Comparison of ENCODE assay signal across 8 cellular contexts in the genomic region with DNA sequence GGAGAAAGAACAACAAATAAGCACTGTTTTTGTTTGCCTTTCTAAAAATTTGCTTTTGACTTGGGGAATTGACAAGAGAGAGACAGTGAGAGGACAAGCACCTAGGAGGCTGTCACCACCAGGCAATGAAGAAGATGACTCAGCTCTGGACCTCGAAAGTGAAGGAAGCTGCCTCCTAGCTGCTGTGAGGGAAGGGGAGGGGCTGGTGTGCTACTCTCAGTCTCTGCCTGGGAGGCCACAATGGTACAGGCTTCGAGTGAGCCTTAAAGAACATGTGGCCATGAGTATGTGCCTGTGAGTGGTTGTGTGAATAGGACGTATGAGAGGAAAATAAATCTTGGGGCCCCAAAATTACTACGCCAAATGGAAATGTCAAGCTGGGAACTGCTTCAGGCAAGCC. TPM values are rescaled to one million over a fixed set of nuclear protein-coding genes. Genes with fewer than 3 reads are reported as not detected.
DNase-seq lines count a peak whose midpoint lies in the region; ATAC-seq and TF ChIP-seq lines count a peak whose summit lies in the region.

No MANE protein-coding gene starts in this region.

- no peak overlapping the region for H3K27ac Mint-ChIP-seq in activated CD4-positive, alpha-beta T cell treated with anti-CD3 and anti-CD28 coated beads, Interleukin-2, amount 10 ng/mL, durations not matched to agents 7 days and 5 days

- intact Hi-C loops in gastrocnemius medialis (cut with DNase I; ENCODE audit: low total_unique reads), result no loop called here

- POLR2A ChIA-PET in activated CD4-positive, alpha-beta T cell treated with anti-CD3 and anti-CD28 coated beads, Interleukin-2, amount 10 ng/mL, durations not matched to agents 7 days and 5 days (lab: Charles Lee), result no interaction called here

- H3K27me3 Mint-ChIP-seq in activated CD4-positive, alpha-beta T cell treated with anti-CD3 and anti-CD28 coated beads, Interleukin-2, amount 10 ng/mL, durations not matched to agents 7 days and 5 days, result peaks cover 10% of the 10 kb centered on the region

- no peaks in the 10 kb centered on the region for H3K79me2 ChIP-seq in mesendoderm (ENCODE audit: control insufficient read depth, insufficient read depth, low read length)

- H3K27me3 ChIP-seq in mesendoderm (ENCODE audit: insufficient read depth, low read length, poor library complexity) (no peaks in the 10 kb centered on the region), suprapubic skin (no peaks in the 10 kb centered on the region), gastrocnemius medialis (no peaks in the 10 kb centered on the region)

- TF ChIP-seq CTCF in suprapubic skin (IDR thresholded peaks at IDR 0.05) (no peak), gastrocnemius medialis (IDR thresholded peaks at IDR 0.05 in 4 of 5, conservative IDR thresholded peaks at IDR 0.05 in 1 of 5) (no peak)

- no peak overlapping the region for H3K4me3 Mint-ChIP-seq in activated CD4-positive, alpha-beta T cell treated with anti-CD3 and anti-CD28 coated beads, Interleukin-2, amount 10 ng/mL, durations not matched to agents 7 days and 5 days

- no peak overlapping the region for H2BK15ac ChIP-seq in mesendoderm (replicated peaks; ENCODE audit: low read depth)

- no peak overlapping the region for H3K4ac ChIP-seq in mesendoderm (ENCODE audit: low read depth, low read length)

- H3K4me1 ChIP-seq in mesendoderm (ENCODE audit: control insufficient read depth, low read depth, low read length) (no peaks in the 10 kb centered on the region), suprapubic skin (peaks cover 6% of the 10 kb centered on the region), gastrocnemius medialis (no peaks in the 10 kb centered on the region)

- TF ChIP-seq EP300 in suprapubic skin (IDR thresholded peaks at IDR 0.05), result no peak

- DNase-seq in activated CD4-positive, alpha-beta T cell treated with anti-CD3 and anti-CD28 coated beads, Interleukin-2, amount 10 ng/mL, durations not matched to agents 7 days and 5 days, result peak; percentile 27
- DNase-seq in mesendoderm, result peak; percentile 90
- no peak for DNase-seq in left lobe of liver (ENCODE audit: low spot score)
- no peak for DNase-seq in suprapubic skin (ENCODE audit: low spot score in 2 of 2)
- DNase-seq in gastrocnemius medialis, result no peak

- H3K9ac ChIP-seq in mesendoderm (ENCODE audit: low read length), result no peak overlapping the region

- no peak for TF ChIP-seq POLR2A in GM18505 (IDR thresholded peaks at IDR 0.05; ENCODE audit: borderline replicate concordance, extremely low read depth, insufficient read depth, insufficient read length)
- TF ChIP-seq POLR2A in suprapubic skin (IDR thresholded peaks at IDR 0.05), result no peak
- TF ChIP-seq POLR2A in gastrocnemius medialis (IDR thresholded peaks at IDR 0.05), result no peak

- H3K36me3 ChIP-seq in mesendoderm (ENCODE audit: control insufficient read depth, insufficient read depth, low read length) (no peaks in the 10 kb centered on the region), suprapubic skin (no peaks in the 10 kb centered on the region), gastrocnemius medialis (no peaks in the 10 kb centered on the region)

- no peaks in the 10 kb centered on the region for H3K36me3 Mint-ChIP-seq in activated CD4-positive, alpha-beta T cell treated with anti-CD3 and anti-CD28 coated beads, Interleukin-2, amount 10 ng/mL, durations not matched to agents 7 days and 5 days (ENCODE audit: low read depth)

- ATAC-seq in GM18505 (IDR thresholded peaks at IDR 0.05; ENCODE audit: unreplicated experiment) (peak; percentile 100), GM21576 (IDR thresholded peaks at IDR 0.05; ENCODE audit: unreplicated experiment) (peak; percentile 99), HG03521 (IDR thresholded peaks at IDR 0.05; ENCODE audit: unreplicated experiment) (peak; percentile 97), left lobe of liver (no peak), gastrocnemius medialis (no peak)

- H3K4me3 ChIP-seq in mesendoderm (ENCODE audit: low read length) (no peak overlapping the region), suprapubic skin (no peak overlapping the region), gastrocnemius medialis (no peak overlapping the region)

- no peaks in the 10 kb centered on the region for H3K79me1 ChIP-seq in mesendoderm (ENCODE audit: low read length)

- no peak overlapping the region for H2BK5ac ChIP-seq in mesendoderm (ENCODE audit: low read length)

- no peaks in the 10 kb centered on the region for H3K9me3 Mint-ChIP-seq in activated CD4-positive, alpha-beta T cell treated with anti-CD3 and anti-CD28 coated beads, Interleukin-2, amount 10 ng/mL, durations not matched to agents 7 days and 5 days

- H3K18ac ChIP-seq in mesendoderm (ENCODE audit: low read length), result no peak overlapping the region

- H3K4me2 ChIP-seq in mesendoderm (ENCODE audit: low read length), result no peak overlapping the region

- H2AK5ac ChIP-seq in mesendoderm (ENCODE audit: low read length), result no peak overlapping the region

- H3K27ac ChIP-seq in mesendoderm (ENCODE audit: low read depth, low read length) (no peak overlapping the region), suprapubic skin (no peak overlapping the region), gastrocnemius medialis (no peak overlapping the region)

- H3K9me3 ChIP-seq in suprapubic skin, result no peaks in the 10 kb centered on the region
- H3K9me3 ChIP-seq in gastrocnemius medialis, result no peaks in the 10 kb centered on the region

- no peak overlapping the region for H4K5ac ChIP-seq in mesendoderm (ENCODE audit: low read length)

- in situ Hi-C loops in gastrocnemius medialis (cut with MboI; ENCODE audit: low sequenced_read_pairs in 4 of 4), result loop anchor here (5.0 to 25.0 kb wide), 8 partner anchors 572 to 1555 kb away; partner anchors contain the start of gene SETD9 (in 1 of the 4)

- no peak overlapping the region for H2BK120ac ChIP-seq in mesendoderm (ENCODE audit: low read depth, low read length)

- CTCF ChIA-PET in activated CD4-positive, alpha-beta T cell treated with anti-CD3 and anti-CD28 coated beads, Interleukin-2, amount 10 ng/mL, durations not matched to agents 7 days and 5 days (lab: Charles Lee), result no interaction called here

- H3K4me1 Mint-ChIP-seq in activated CD4-positive, alpha-beta T cell treated with anti-CD3 and anti-CD28 coated beads, Interleukin-2, amount 10 ng/mL, durations not matched to agents 7 days and 5 days, result peaks cover 10% of the 10 kb centered on the region

- H3K23ac ChIP-seq in mesendoderm (ENCODE audit: low read length), result no peak overlapping the region

- no peak overlapping the region for H3K56ac ChIP-seq in mesendoderm (ENCODE audit: low read length)

- no peak overlapping the region for H4K8ac ChIP-seq in mesendoderm (ENCODE audit: low read depth, low read length)

- WGBS in mesendoderm (ENCODE audit: extremely low coverage, insufficient coverage, low lambda C conversion rate), result no CpG with 5 or more reads among the region's 4 CpGs
- WGBS in suprapubic skin, result 43% methylated on average over 4 of the region's 4 CpGs

RNA-seq across cellular contexts. Expression of gene PLK2, which starts 7.1 kb away (rescaled TPM):
- 1 to 10 TPM; 1.6 to 1.7 TPM for total RNA-seq in activated CD4-positive, alpha-beta T cell treated with anti-CD3 and anti-CD28 coated beads, Interleukin-2, amount 10 ng/mL, durations not matched to agents 7 days and 5 days
- polyA plus RNA-seq in mesendoderm (2013, experiment 1 of 2), result 72.1 TPM
- polyA plus RNA-seq in mesendoderm (2013, experiment 2 of 2), result 73.6 TPM
- total RNA-seq in left lobe of liver (12.3 TPM), suprapubic skin (100 to 1,000 TPM; 156 to 567 (median 328) TPM), gastrocnemius medialis (10 to 100 TPM in 2 of 4 donors, 1 to 10 TPM in 2; 5.6 to 21.9 (median 10.6) TPM)

RNA-seq across cellular contexts. Expression of gene GAPT, which starts 24.3 kb away (rescaled TPM):
- not detected for total RNA-seq in activated CD4-positive, alpha-beta T cell treated with anti-CD3 and anti-CD28 coated beads, Interleukin-2, amount 10 ng/mL, durations not matched to agents 7 days and 5 days
- polyA plus RNA-seq in mesendoderm (2013, experiment 1 of 2), result 1.5 TPM
- polyA plus RNA-seq in mesendoderm (2013, experiment 2 of 2), result 1.1 TPM
- total RNA-seq in left lobe of liver, result 0.08 TPM
- 1 to 10 TPM in 1 of 4 donors, under 1 TPM in 1, not detected in 2; 0.42 to 1.4 TPM for total RNA-seq in suprapubic skin
- total RNA-seq in gastrocnemius medialis, result under 1 TPM in 1 of 4 donors, not detected in 3; 0.60 TPM

Comparison
In these comparisons a context has a peak if more than half of its experiments do, and no peak if none do; other contexts are left out.
1. ATAC-seq: peak in GM18505 (single experiment), GM21576 (single experiment) and HG03521 (single experiment); none in left lobe of liver (single experiment) and gastrocnemius medialis (0 of 2).
2. DNase-seq: peak in activated CD4-positive, alpha-beta T cell treated with anti-CD3 and anti-CD28 coated beads, Interleukin-2, amount 10 ng/mL, durations not matched to agents 7 days and 5 days (single experiment) and mesendoderm (single experiment); none in left lobe of liver (single experiment), suprapubic skin (0 of 2) and gastrocnemius medialis (0 of 2).
3. RNA of gene PLK2, which starts 7.1 kb away (total RNA-seq): 156 to 567 TPM in suprapubic skin; 5.6 to 21.9 TPM in gastrocnemius medialis, 12.3 TPM in left lobe of liver (single experiment) and 1.6 to 1.7 TPM in activated CD4-positive, alpha-beta T cell treated with anti-CD3 and anti-CD28 coated beads, Interleukin-2, amount 10 ng/mL, durations not matched to agents 7 days and 5 days; every median in the first group is over 4 times any median in the second.